Comparison of ENCODE assay signal across 9 cellular contexts in the genomic region with DNA sequence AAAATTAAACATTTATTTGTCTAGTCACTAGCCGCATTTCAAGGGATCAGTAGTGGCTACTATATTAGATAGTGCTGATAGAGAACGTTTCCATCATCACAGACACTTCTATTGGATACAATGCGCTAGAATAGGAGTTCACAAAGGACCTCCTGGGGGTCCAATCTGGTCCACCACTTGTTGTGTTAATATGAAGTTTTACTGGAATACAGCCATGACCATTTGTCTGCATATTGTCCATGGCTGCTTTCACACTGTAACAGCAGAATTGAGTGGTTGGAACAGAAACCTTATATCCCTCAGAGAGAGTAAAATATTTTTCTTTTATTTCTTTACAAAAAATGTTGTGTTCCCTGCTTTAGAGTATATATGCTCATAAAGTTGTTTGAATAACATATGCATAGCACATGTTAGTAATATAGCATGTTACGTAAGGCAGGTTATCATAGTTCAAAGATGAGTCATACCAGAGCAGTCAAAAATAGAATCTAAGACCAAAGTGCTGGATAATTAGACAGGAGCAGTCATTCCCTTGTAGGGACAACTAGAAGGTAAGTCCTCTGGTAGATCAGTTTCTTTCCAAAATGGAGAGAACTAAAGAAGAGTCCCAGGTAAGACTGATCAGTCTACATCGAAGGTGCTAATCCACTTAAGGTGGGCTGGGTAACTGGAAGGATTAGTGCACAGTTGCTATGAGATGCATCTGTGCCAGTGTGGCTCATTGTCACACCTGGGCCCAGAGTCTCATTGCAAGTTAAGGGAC. TPM values are rescaled to one million over a fixed set of nuclear protein-coding genes. Genes with fewer than 3 reads are reported as not detected.
DNase-seq lines count a peak whose midpoint lies in the region; ATAC-seq and TF ChIP-seq lines count a peak whose summit lies in the region.
"Had no signal": no experiment of that assay in that cellular context is flagged by ENCODE, and none has a peak within 500 bp of the region (broad histone marks: within the 10 kb centered on the region; RNA-seq: fewer than 3 reads in every experiment).

No MANE protein-coding gene starts in this region.

- ATAC-seq in WTC11 (no peak), HG02840 (IDR thresholded peaks at IDR 0.05; ENCODE audit: low FRiP score, unreplicated experiment) (no peak), GM21381 (IDR thresholded peaks at IDR 0.05; ENCODE audit: unreplicated experiment) (no peak)

- peaks cover 47% of the 10 kb centered on the region for H3K4me1 Mint-ChIP-seq in WTC11

- H3K4me3 Mint-ChIP-seq in WTC11 = no peak overlapping the region

- DNase-seq in AML-193 (lab: John Stamatoyannopoulos, UW) (peak; percentile 17 to 44), HL-60 (ENCODE audit: low read depth in 1 of 2, low spot score in 1 of 2) (no peak), WTC11 (ENCODE audit: low spot score) (no peak), kidney tubule cell (ENCODE audit: low spot score) (peak; percentile 47), Peyer's patch (no peak), cortex of kidney (lab: John Stamatoyannopoulos, UW) (no peak)
- DNase-seq: NCI-H1436 had no signal

- POLR2A ChIA-PET in WTC11 (lab: Charles Lee) = interaction anchor here (0.7 kb wide), 1 partner anchor 60 kb away, joined by 3 read pairs; no protein-coding TSS in a partner anchor

- H3K4me3 ChIP-seq in HL-60 (replicated peaks; ENCODE audit: insufficient read depth, low read length) = no peak overlapping the region
- no peak overlapping the region for H3K4me3 ChIP-seq in Peyer's patch

- peaks cover 10% of the 10 kb centered on the region for H3K36me3 Mint-ChIP-seq in WTC11

- CTCF ChIA-PET in WTC11 (lab: Charles Lee) = no interaction called here

- H3K36me3 ChIP-seq in Peyer's patch = no peaks in the 10 kb centered on the region

- H3K4me1 ChIP-seq in Peyer's patch = peaks cover 0 to 11% (median 0%) of the 10 kb centered on the region in 4 donors

- H3K27ac ChIP-seq in HL-60 (replicated peaks) (0 out of 2 replicates have a peak overlapping the region, but pooled peaks have one; percentile 17), Peyer's patch (peak overlapping the region in 2 of 4 donors; percentile 23 to 32)

- H3K27me3 ChIP-seq in HL-60 (ENCODE audit: insufficient read depth, poor library complexity, severe bottlenecking) = no peaks in the 10 kb centered on the region
- no peaks in the 10 kb centered on the region for H3K27me3 ChIP-seq in Peyer's patch

- TF ChIP-seq CTCF in HL-60 (IDR thresholded peaks at IDR 0.05; ENCODE audit: insufficient read depth, low read length) (no peak), WTC11 (IDR thresholded peaks at IDR 0.05) (no peak), Peyer's patch (IDR thresholded peaks at IDR 0.05) (no peak)

- H3K9me3 ChIP-seq in Peyer's patch = no peaks in the 10 kb centered on the region

- no peak for TF ChIP-seq POLR2A in Peyer's patch (IDR thresholded peaks at IDR 0.05)

- no peaks in the 10 kb centered on the region for H3K27me3 Mint-ChIP-seq in WTC11 (ENCODE audit: low read depth)

- no peaks in the 10 kb centered on the region for H3K9me3 Mint-ChIP-seq in WTC11

- peak overlapping the region; percentile 33; the same call in 1 of the 2 replicates for H3K27ac Mint-ChIP-seq in WTC11

TF ChIP-seq in WTC11, 78 proteins besides CTCF, POLR2A, EP300 and RAD21:
- TF ChIP-seq ZNF396 (CRISPR knock-in tag; IDR thresholded peaks at IDR 0.05; ENCODE audit: borderline replicate concordance) = no peak
- TF ChIP-seq HMGA2 (CRISPR knock-in tag; IDR thresholded peaks at IDR 0.05) = no peak
- TF ChIP-seq, protein P1, sequence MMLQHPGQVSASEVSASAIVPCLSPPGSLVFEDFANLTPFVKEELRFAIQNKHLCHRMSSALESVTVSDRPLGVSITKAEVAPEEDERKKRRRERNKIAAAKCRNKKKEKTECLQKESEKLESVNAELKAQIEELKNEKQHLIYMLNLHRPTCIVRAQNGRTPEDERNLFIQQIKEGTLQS (CRISPR knock-in tag; conservative IDR thresholded peaks at IDR 0.05) = no peak
- no peak for TF ChIP-seq FOXK1 (CRISPR knock-in tag; IDR thresholded peaks at IDR 0.05)
- TF ChIP-seq, protein P2, sequence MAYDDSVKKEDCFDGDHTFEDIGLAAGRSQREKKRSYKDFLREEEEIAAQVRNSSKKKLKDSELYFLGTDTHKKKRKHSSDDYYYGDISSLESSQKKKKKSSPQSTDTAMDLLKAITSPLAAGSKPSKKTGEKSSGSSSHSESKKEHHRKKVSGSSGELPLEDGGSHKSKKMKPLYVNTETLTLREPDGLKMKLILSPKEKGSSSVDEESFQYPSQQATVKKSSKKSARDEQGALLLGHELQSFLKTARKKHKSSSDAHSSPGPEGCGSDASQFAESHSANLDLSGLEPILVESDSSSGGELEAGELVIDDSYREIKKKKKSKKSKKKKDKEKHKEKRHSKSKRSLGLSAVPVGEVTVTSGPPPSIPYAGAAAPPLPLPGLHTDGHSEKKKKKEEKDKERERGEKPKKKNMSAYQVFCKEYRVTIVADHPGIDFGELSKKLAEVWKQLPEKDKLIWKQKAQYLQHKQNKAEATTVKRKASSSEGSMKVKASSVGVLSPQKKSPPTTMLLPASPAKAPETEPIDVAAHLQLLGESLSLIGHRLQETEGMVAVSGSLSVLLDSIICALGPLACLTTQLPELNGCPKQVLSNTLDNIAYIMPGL (CRISPR knock-in tag; IDR thresholded peaks at IDR 0.05) = no peak
- no peak for TF ChIP-seq ESRRA (CRISPR knock-in tag; IDR thresholded peaks at IDR 0.05; ENCODE audit: borderline replicate concordance)

RNA-seq across cellular contexts. Expression of a gene that starts 14.9 kb away (rescaled TPM):
- total RNA-seq in WTC11 (2021) (100.0 to 105 TPM (median 104 TPM) in 3 replicates), Peyer's patch (10 to 100 TPM; 34.4 to 54.0 (median 42.9) TPM)

RNA-seq across cellular contexts. Expression of a gene that starts 15.3 kb away (rescaled TPM):
- total RNA-seq in WTC11 (2021) (12.0 to 13.6 TPM (median 13.0 TPM) in 3 replicates), Peyer's patch (10 to 100 TPM; 19.3 to 21.5 (median 20.5) TPM)

Comparison
In these comparisons a context has a peak if more than half of its experiments do, and no peak if none do; other contexts are left out.
1. DNase-seq: peak in AML-193 (2 of 2) and kidney tubule cell (single experiment); none in HL-60 (0 of 2), WTC11 (single experiment), Peyer's patch (0 of 3) and cortex of kidney (single experiment).